In the genomic region with DNA sequence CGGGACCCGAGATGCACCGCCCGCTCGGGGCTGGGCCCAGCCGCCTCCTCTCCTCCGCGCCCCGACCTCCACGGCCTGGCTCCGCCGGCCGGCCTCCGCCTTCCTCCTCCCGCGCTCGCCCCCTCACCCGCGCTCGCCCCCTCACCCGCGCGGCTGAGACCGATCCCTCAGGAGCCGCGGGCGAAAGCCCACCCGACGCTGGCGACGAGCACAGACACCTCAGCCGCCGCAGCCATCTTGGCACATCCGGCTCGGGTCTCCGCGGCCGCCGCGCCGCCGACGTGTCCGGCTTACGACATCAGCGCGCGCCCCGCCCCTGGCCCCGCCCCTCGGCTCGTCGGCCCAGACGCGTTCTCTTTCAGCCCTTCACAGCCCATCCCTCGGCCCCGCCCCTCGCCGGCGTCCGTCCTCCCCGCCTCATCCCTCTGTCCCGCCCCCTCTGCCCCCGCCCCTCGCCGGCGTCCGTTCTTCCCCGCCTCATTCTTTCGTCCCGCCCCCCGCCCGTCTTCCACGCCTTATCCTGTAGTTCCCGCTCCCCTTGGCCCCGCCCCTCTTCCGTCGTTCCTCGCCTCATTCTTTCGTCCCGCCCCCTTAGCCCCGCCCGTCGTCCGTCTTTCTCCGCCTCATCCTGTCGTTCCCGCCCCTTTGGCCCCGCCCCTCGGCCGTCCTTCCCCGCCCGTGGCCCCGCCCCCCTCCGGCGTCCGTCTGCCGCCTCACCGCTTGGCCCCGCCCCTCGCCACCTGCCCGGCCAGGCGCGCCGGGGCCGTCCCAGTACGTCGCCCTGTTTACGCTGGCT, we compare ENCODE assay signal across 1 cellular context.
TF ChIP-seq lines count a peak whose summit lies in the region.

A gene with protein sequence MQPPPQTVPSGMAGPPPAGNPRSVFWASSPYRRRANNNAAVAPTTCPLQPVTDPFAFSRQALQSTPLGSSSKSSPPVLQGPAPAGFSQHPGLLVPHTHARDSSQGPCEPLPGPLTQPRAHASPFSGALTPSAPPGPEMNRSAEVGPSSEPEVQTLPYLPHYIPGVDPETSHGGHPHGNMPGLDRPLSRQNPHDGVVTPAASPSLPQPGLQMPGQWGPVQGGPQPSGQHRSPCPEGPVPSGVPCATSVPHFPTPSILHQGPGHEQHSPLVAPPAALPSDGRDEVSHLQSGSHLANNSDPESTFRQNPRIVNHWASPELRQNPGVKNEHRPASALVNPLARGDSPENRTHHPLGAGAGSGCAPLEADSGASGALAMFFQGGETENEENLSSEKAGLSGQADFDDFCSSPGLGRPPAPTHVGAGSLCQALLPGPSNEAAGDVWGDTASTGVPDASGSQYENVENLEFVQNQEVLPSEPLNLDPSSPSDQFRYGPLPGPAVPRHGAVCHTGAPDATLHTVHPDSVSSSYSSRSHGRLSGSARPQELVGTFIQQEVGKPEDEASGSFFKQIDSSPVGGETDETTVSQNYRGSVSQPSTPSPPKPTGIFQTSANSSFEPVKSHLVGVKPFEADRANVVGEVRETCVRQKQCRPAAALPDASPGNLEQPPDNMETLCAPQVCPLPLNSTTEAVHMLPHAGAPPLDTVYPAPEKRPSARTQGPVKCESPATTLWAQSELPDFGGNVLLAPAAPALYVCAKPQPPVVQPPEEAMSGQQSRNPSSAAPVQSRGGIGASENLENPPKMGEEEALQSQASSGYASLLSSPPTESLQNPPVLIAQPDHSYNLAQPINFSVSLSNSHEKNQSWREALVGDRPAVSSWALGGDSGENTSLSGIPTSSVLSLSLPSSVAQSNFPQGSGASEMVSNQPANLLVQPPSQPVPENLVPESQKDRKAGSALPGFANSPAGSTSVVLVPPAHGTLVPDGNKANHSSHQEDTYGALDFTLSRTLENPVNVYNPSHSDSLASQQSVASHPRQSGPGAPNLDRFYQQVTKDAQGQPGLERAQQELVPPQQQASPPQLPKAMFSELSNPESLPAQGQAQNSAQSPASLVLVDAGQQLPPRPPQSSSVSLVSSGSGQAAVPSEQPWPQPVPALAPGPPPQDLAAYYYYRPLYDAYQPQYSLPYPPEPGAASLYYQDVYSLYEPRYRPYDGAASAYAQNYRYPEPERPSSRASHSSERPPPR (N-terminal part only) (minus strand): TSS at position 248 of the 796 bp plus-strand sequence. CDS start 5,425 bp downstream, outside the sequence.

TF ChIP-seq in endothelial cell of umbilical vein, 7 proteins besides CTCF, POLR2A, EP300 and RAD21 (continued from another document):
- TF ChIP-seq JUN (IDR thresholded peaks at IDR 0.05; ENCODE audit: borderline replicate concordance, insufficient read depth, insufficient read length, low read depth), result no peak
TF ChIP-seq in endothelial cell of umbilical vein: peak in this region for 1.
